ENCODE assay signal across 8 cellular contexts in genomic region chr6:35731414-35731735, GRCh38. TPM values are rescaled to one million over a fixed set of nuclear protein-coding genes. Genes with fewer than 3 reads are reported as not detected.
A peak's percentile ranks its signal among the peaks of the same experiment; 100 is the strongest.
DNase-seq lines count a peak whose midpoint lies in the region; ATAC-seq, FAIRE-seq and TF ChIP-seq lines count a peak whose summit lies in the region.

No MANE protein-coding gene starts in this region.

- under 1% methylated on average over 18 of the region's 23 CpGs for WGBS in hepatocyte (ENCODE audit: low lambda C conversion rate, missing lambda C conversion rate)

- peak overlapping the region; percentile 70 for H3K27ac ChIP-seq in astrocyte (ENCODE audit: low read depth, low read length)
- peak overlapping the region; percentile 100 for H3K27ac ChIP-seq in hepatocyte

- peaks cover 24% of the 10 kb centered on the region for H3K27me3 Mint-ChIP-seq in astrocyte (ENCODE audit: low read depth, unreplicated experiment)

- no peaks in the 10 kb centered on the region for H3K36me3 Mint-ChIP-seq in astrocyte (ENCODE audit: low read depth, unreplicated experiment)

- H3K27me3 ChIP-seq in astrocyte (ENCODE audit: insufficient read depth, low read length) (no peaks in the 10 kb centered on the region), hepatocyte (no peaks in the 10 kb centered on the region)

- peak overlapping the region; percentile 41 for H3K27ac Mint-ChIP-seq in astrocyte (ENCODE audit: unreplicated experiment)

- peak; percentile 89 for DNase-seq in NCI-H146 (lab: John Stamatoyannopoulos, UW)
- peak; percentile 91 for DNase-seq in T-helper 9 cell
- DNase-seq in astrocyte (ENCODE audit: low read depth) = peak; percentile 65
- peak; percentile 94 for DNase-seq in hepatocyte (ENCODE audit: low spot score)
- DNase-seq in retina = peak; percentile 94
- no peak for DNase-seq in HPDE6-E6E7 (ENCODE audit: extremely low spot score)

- no peaks in the 10 kb centered on the region for H3K9me2 ChIP-seq in hepatocyte (replicated peaks; ENCODE audit: insufficient read depth)

- peaks cover 26% of the 10 kb centered on the region for H3K4me1 Mint-ChIP-seq in astrocyte (ENCODE audit: low read depth, unreplicated experiment)

- H3K79me2 ChIP-seq in astrocyte (ENCODE audit: insufficient read depth, low read length) = no peaks in the 10 kb centered on the region
- no peaks in the 10 kb centered on the region for H3K79me2 ChIP-seq in hepatocyte

- TF ChIP-seq CTCF in GM12875 (IDR thresholded peaks at IDR 0.05; ENCODE audit: borderline replicate concordance, insufficient read depth, low read depth, low read length) (no peak), astrocyte (IDR thresholded peaks at IDR 0.05; ENCODE audit: insufficient read depth, low read depth, low read length) (no peak), hepatocyte (IDR thresholded peaks at IDR 0.05; ENCODE audit: poor library complexity) (no peak)

- H3K4me2 ChIP-seq in astrocyte (ENCODE audit: low read length) (peak overlapping the region; percentile 88), hepatocyte (peak overlapping the region; percentile 95)

- no peak for FAIRE-seq in astrocyte (lab: Jason Lieb, UNC)

- H4K20me1 ChIP-seq in astrocyte (ENCODE audit: insufficient read depth, low read length) (no peaks in the 10 kb centered on the region), hepatocyte (ENCODE audit: insufficient read depth, poor library complexity, severe bottlenecking) (no peaks in the 10 kb centered on the region)

- H3K36me3 ChIP-seq in astrocyte (ENCODE audit: insufficient read depth, low read length) = no peaks in the 10 kb centered on the region
- H3K36me3 ChIP-seq in hepatocyte (replicated peaks; ENCODE audit: insufficient read depth, low read depth) = no peaks in the 10 kb centered on the region

- peak overlapping the region; percentile 85 for H2AFZ ChIP-seq in astrocyte (ENCODE audit: low read depth, low read length)
- peak overlapping the region; percentile 52 for H2AFZ ChIP-seq in hepatocyte

- H3K9ac ChIP-seq in astrocyte (ENCODE audit: low read length) = peak overlapping the region; percentile 83

- H3K4me1 ChIP-seq in astrocyte (ENCODE audit: insufficient read depth, low read length) (peaks cover 31% of the 10 kb centered on the region), hepatocyte (ENCODE audit: insufficient read depth) (peaks cover 53% of the 10 kb centered on the region)

- peak; percentile 35 for ATAC-seq in HG02623 (IDR thresholded peaks at IDR 0.05; ENCODE audit: unreplicated experiment)

- H3K9me3 ChIP-seq in astrocyte (ENCODE audit: insufficient read depth, low read depth, low read length) (no peaks in the 10 kb centered on the region), hepatocyte (ENCODE audit: low read depth) (no peaks in the 10 kb centered on the region)

- H3K4me3 ChIP-seq in GM12875 (ENCODE audit: low read depth, low read length) (peak overlapping the region; percentile 56), astrocyte (ENCODE audit: insufficient read depth, low read depth, low read length) (peak overlapping the region; percentile 64), hepatocyte (peak overlapping the region; percentile 61)

- peak overlapping the region; percentile 86 for H3K4me3 Mint-ChIP-seq in astrocyte (ENCODE audit: unreplicated experiment)

- H3K9me3 Mint-ChIP-seq in astrocyte (ENCODE audit: unreplicated experiment) = no peaks in the 10 kb centered on the region

RNA-seq across cellular contexts. Expression of gene ARMC12, which starts 5.5 kb away (rescaled TPM):
- total RNA-seq in astrocyte (0.25 TPM in 1 of 2 replicates, not detected in the other), hepatocyte (0.83 and 1.4 TPM in 2 replicates)
- polyA plus RNA-seq in hepatocyte = 2.5 and 3.2 TPM in 2 replicates

RNA-seq across cellular contexts. Expression of gene FKBP5, which starts 42.7 kb away (rescaled TPM):
- 4.2 and 4.6 TPM in 2 replicates for total RNA-seq in astrocyte
- total RNA-seq in hepatocyte = 73.6 and 78.8 TPM in 2 replicates
- polyA plus RNA-seq in hepatocyte = 233 and 254 TPM in 2 replicates

RNA-seq across cellular contexts. Expression of gene CLPSL2, which starts 45.0 kb away (rescaled TPM):
- total RNA-seq in astrocyte (not detected in 2 replicates), hepatocyte (not detected in 2 replicates)
- not detected in 2 replicates for polyA plus RNA-seq in hepatocyte

RNA-seq across cellular contexts. Expression of gene CLPSL1, which starts 49.4 kb away (rescaled TPM):
- total RNA-seq in astrocyte (not detected in 2 replicates), hepatocyte (not detected in 2 replicates)
- not detected in 2 replicates for polyA plus RNA-seq in hepatocyte

Comparison
In these comparisons a context has a peak if more than half of its experiments do, and no peak if none do; other contexts are left out.
1. RNA of gene FKBP5, which starts 42.7 kb away (total RNA-seq): 73.6 to 78.8 TPM in hepatocyte; 4.2 to 4.6 TPM in astrocyte; every median in the first group is over 10 times any median in the second.
2. Peak in every context shown above with its lines, with median percentiles within 50 percentile points of each other: H3K4me3 ChIP-seq.